8 cellular contexts compared by ENCODE assay signal in genomic region chrY:13478126-13478750, GRCh38. TPM values are rescaled to one million over a fixed set of nuclear protein-coding genes. Genes with fewer than 3 reads are reported as not detected.
DNase-seq lines count a peak whose midpoint lies in the region; TF ChIP-seq lines count a peak whose summit lies in the region.

No MANE protein-coding gene starts in this region.

- H3K27me3 Mint-ChIP-seq in endodermal cell (ENCODE audit: insufficient read depth): no peaks in the 10 kb centered on the region

- peak overlapping the region; percentile 99 for H3K9ac ChIP-seq in endodermal cell (ENCODE audit: extremely low read depth, low read length, poor library complexity, severe bottlenecking)

- peaks cover 24% of the 10 kb centered on the region for H3K36me3 ChIP-seq in endodermal cell (ENCODE audit: control insufficient read depth, insufficient read depth, low read length)

- no peaks in the 10 kb centered on the region for H3K4me1 ChIP-seq in endodermal cell (ENCODE audit: control insufficient read depth, insufficient read depth, low read length)

- no peaks in the 10 kb centered on the region for H3K27me3 ChIP-seq in endodermal cell (ENCODE audit: control insufficient read depth, insufficient read depth, low read length, poor library complexity, severe bottlenecking)

- peak overlapping the region; percentile 87 for H3K27ac ChIP-seq in endodermal cell (ENCODE audit: low read depth, low read length)

- H3K36me3 Mint-ChIP-seq in endodermal cell (ENCODE audit: low read depth): no peaks in the 10 kb centered on the region

- no peak for TF ChIP-seq CTCF in endodermal cell (conservative IDR thresholded peaks at IDR 0.05)

- no peak overlapping the region for H3K4me3 Mint-ChIP-seq in endodermal cell

- H3K9me3 Mint-ChIP-seq in endodermal cell: no peaks in the 10 kb centered on the region

- no peaks in the 10 kb centered on the region for H3K9me3 ChIP-seq in endodermal cell (ENCODE audit: control insufficient read depth, low read length)

- H3K4me3 ChIP-seq in endodermal cell (ENCODE audit: low read length): peak overlapping the region; percentile 98

- H3K27ac Mint-ChIP-seq in endodermal cell: no peak overlapping the region

- WGBS in endodermal cell (ENCODE audit: insufficient coverage in 1 of 2, insufficient read length in 1 of 2), 2 experiments: 2% methylated on average over 13 of the region's 14 CpGs; no CpG with 5 or more reads in 1 of the 2 experiments

- DNase-seq in activated T-cell treated with anti-CD3 and anti-CD28 coated beads for 4 hours: peak; percentile 30
- DNase-seq in activated T-cell treated with anti-CD3 and anti-CD28 coated beads, Interleukin-2, amount 50 U/mL, for 48 hours: no peak
- DNase-seq in SKM-1 (lab: John Stamatoyannopoulos, UW; ENCODE audit: unreplicated experiment): peak; percentile 27
- DNase-seq in endodermal cell: no peak
- peak; percentile 66 for DNase-seq in putamen (ENCODE audit: low spot score)
- DNase-seq in NCI-H774 (lab: John Stamatoyannopoulos, UW): no peak
- no peak for DNase-seq in NCI-H1930 (lab: John Stamatoyannopoulos, UW)
- no peak for DNase-seq in midbrain (lab: John Stamatoyannopoulos, UW)

- no peaks in the 10 kb centered on the region for H3K4me1 Mint-ChIP-seq in endodermal cell

RNA-seq across cellular contexts. Expression of gene UTY, which starts 1.6 kb away (rescaled TPM):
- 10 to 100 TPM in 1 of 2 donors, not detected in 1; 26.1 TPM for total RNA-seq in endodermal cell
- polyA plus RNA-seq in endodermal cell (2013, experiment 1 of 2): 15.9 TPM
- 14.4 TPM for polyA plus RNA-seq in endodermal cell (2013, experiment 2 of 2)

Comparison
In these comparisons a context has a peak if more than half of its experiments do, and no peak if none do; other contexts are left out.
1. DNase-seq: peak in activated T-cell treated with anti-CD3 and anti-CD28 coated beads for 4 hours (single experiment), SKM-1 (single experiment) and putamen (single experiment); none in activated T-cell treated with anti-CD3 and anti-CD28 coated beads, Interleukin-2, amount 50 U/mL, for 48 hours (0 of 2), endodermal cell (single experiment), NCI-H774 (single experiment), NCI-H1930 (0 of 2) and midbrain (single experiment).